ENCODE assay signal across 1 cellular context in the genomic region with DNA sequence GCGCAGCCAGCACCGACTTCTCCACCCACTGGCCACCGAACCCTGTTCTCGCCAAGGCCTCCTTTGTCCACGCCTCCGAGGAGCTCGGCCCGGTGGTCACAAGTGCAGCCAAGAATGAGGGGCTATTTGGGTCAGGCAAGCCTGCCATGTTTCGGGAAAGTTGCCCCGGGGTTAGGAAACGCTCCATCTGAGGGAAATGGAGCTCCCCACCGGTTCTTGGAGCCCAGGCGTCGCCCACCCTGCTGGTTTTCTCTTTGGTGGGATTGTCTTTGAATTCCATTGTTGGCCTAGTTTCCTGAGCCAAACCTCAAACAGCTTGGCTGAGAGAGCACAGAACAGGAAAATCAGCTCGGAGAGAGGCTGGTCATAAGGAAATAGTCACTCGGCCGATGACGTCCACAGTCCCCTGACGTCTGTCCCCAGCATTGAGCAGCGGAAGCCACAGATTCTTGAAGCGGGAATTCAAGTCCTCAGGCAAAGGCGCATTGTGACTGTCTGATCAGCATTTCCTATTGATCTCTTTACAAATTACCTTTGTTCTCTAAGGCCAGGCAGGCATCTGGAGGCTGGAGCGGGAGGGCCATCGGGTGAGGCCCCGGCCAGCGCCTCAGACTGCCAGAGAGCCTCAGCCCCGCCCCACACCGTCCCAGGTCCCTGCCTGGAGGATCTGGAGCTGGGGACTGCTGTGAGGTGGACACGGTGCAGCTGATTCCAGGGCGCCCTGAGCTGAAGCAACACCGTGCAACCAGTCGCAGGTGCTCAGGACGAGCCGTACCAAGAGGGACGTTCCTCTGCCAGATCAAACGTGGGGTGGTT.
TF ChIP-seq lines count a peak whose summit lies in the region.

No MANE protein-coding gene starts in this region.

TF ChIP-seq in GM23338, 12 proteins besides CTCF, POLR2A, EP300 and RAD21 (continued from another document):
- TF ChIP-seq ZNF331 (CRISPR knock-in tag; IDR thresholded peaks at IDR 0.05; ENCODE audit: low read depth): no peak
- TF ChIP-seq STAT1 (IDR thresholded peaks at IDR 0.05; ENCODE audit: unreplicated experiment): no peak
- TF ChIP-seq, protein P1, sequence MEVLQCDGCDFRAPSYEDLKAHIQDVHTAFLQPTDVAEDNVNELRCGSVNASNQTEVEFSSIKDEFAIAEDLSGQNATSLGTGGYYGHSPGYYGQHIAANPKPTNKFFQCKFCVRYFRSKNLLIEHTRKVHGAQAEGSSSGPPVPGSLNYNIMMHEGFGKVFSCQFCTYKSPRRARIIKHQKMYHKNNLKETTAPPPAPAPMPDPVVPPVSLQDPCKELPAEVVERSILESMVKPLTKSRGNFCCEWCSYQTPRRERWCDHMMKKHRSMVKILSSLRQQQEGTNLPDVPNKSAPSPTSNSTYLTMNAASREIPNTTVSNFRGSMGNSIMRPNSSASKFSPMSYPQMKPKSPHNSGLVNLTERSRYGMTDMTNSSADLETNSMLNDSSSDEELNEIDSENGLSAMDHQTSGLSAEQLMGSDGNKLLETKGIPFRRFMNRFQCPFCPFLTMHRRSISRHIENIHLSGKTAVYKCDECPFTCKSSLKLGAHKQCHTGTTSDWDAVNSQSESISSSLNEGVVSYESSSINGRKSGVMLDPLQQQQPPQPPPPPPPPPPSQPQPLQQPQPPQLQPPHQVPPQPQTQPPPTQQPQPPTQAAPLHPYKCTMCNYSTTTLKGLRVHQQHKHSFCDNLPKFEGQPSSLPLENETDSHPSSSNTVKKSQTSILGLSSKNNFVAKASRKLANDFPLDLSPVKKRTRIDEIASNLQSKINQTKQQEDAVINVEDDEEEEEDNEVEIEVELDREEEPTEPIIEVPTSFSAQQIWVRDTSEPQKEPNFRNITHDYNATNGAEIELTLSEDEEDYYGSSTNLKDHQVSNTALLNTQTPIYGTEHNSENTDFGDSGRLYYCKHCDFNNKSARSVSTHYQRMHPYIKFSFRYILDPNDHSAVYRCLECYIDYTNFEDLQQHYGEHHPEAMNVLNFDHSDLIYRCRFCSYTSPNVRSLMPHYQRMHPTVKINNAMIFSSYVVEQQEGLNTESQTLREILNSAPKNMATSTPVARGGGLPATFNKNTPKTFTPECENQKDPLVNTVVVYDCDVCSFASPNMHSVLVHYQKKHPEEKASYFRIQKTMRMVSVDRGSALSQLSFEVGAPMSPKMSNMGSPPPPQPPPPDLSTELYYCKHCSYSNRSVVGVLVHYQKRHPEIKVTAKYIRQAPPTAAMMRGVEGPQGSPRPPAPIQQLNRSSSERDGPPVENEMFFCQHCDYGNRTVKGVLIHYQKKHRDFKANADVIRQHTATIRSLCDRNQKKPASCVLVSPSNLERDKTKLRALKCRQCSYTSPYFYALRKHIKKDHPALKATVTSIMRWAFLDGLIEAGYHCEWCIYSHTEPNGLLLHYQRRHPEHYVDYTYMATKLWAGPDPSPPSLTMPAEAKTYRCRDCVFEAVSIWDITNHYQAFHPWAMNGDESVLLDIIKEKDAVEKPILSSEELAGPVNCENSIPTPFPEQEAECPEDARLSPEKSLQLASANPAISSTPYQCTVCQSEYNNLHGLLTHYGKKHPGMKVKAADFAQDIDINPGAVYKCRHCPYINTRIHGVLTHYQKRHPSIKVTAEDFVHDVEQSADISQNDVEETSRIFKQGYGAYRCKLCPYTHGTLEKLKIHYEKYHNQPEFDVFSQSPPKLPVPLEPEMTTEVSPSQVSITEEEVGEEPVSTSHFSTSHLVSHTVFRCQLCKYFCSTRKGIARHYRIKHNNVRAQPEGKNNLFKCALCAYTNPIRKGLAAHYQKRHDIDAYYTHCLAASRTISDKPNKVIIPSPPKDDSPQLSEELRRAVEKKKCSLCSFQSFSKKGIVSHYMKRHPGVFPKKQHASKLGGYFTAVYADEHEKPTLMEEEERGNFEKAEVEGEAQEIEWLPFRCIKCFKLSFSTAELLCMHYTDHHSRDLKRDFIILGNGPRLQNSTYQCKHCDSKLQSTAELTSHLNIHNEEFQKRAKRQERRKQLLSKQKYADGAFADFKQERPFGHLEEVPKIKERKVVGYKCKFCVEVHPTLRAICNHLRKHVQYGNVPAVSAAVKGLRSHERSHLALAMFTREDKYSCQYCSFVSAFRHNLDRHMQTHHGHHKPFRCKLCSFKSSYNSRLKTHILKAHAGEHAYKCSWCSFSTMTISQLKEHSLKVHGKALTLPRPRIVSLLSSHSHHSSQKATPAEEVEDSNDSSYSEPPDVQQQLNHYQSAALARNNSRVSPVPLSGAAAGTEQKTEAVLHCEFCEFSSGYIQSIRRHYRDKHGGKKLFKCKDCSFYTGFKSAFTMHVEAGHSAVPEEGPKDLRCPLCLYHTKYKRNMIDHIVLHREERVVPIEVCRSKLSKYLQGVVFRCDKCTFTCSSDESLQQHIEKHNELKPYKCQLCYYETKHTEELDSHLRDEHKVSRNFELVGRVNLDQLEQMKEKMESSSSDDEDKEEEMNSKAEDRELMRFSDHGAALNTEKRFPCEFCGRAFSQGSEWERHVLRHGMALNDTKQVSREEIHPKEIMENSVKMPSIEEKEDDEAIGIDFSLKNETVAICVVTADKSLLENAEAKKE (CRISPR knock-in tag; IDR thresholded peaks at IDR 0.05): no peak
- no peak for TF ChIP-seq CREB1 (CRISPR knock-in tag; IDR thresholded peaks at IDR 0.05; ENCODE audit: low read depth)
